Comparison of ENCODE assay signal across 25 cellular contexts in genomic region chr1:229085291-229085690, GRCh38.
"Had no signal": no experiment of that assay in that cellular context is flagged by ENCODE, and none has a peak within 500 bp of the region (broad histone marks: within the 10 kb centered on the region; RNA-seq: fewer than 3 reads in every experiment).

No MANE protein-coding gene starts in this region.

- ATAC-seq: activated naive CD4-positive, alpha-beta T cell treated with anti-CD3 and anti-CD28 coated beads, Interleukin-2, amount 50 U/mL, for 72 hours; activated naive CD8-positive, alpha-beta T cell treated with anti-CD3 and anti-CD28 coated beads, Interleukin-2, amount 50 U/mL, for 24 hours; activated T-cell treated with anti-CD3 and anti-CD28 coated beads, Interleukin-2, amount 50 U/mL, for 4 hours; T-cell had no signal

- H3K4me3 ChIP-seq: SK-N-MC had no signal

- DNase-seq: activated B cell treated with CpG ODN at 0.5 μM for 24 hours; activated CD4-positive, alpha-beta memory T cell treated with anti-CD3 and anti-CD28 coated beads for 36 hours; activated CD4-positive, alpha-beta T cell treated with anti-CD3 and anti-CD28 coated beads for 1 hour; activated CD4-positive, alpha-beta T cell treated with anti-CD3 and anti-CD28 coated beads, Interleukin-2, amount 10 ng/mL, durations not matched to agents 7 days and 5 days; activated CD8-positive, alpha-beta memory T cell treated with anti-CD3 and anti-CD28 coated beads for 24 hours; activated effector memory CD4-positive, alpha-beta T cell treated with anti-CD3 and anti-CD28 coated beads, Interleukin-2, amount 50 U/mL, for 16 hours; activated naive CD4-positive, alpha-beta T cell treated with Interleukin-2 at 50 U/mL for 16 hours; activated naive CD8-positive, alpha-beta T cell treated with anti-CD3 and anti-CD28 coated beads, Interleukin-2, amount 50 U/mL, for 24 hours; activated T-cell treated with anti-CD3 and anti-CD28 coated beads, Interleukin-2, amount 50 U/mL, for 4 hours; amygdala; Kasumi-1; KBM-7; NCI-H1417; NCI-H1694; NCI-H2029 treated with DMSO at 0.1 percent for 48 hours; NCI-H345; NCI-H510A; NCI-H526 treated with DMSO at 0.1 percent for 48 hours; NCI-H82; SIG-M5; T-cell; T-helper 2 cell; T1000 had no signal

- H3K27ac ChIP-seq: SK-N-MC had no signal
